ENCODE assay signal across 12 cellular contexts in the genomic region with DNA sequence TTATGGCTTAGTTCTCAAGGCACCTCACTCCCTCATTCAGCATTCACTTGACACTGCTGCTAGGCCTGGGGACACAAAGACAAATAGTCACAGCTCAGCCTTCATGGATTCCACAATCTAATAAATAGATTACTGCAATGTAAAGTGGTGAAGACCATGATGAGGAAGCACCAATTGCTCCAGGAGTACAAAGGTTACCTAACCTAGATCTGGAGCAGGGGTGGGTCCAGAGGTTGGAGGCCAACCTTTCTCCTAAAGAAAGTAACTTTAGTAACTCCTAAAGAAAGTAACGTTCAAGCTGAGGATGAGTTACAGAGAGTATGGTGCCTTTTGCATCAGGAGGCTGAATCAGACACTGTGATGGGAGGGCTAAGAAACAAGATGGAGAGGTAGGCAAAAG. TPM values are rescaled to one million over a fixed set of nuclear protein-coding genes. Genes with fewer than 3 reads are reported as not detected.
A peak's percentile ranks its signal among the peaks of the same experiment; 100 is the strongest.
DNase-seq lines count a peak whose midpoint lies in the region; ATAC-seq, FAIRE-seq and TF ChIP-seq lines count a peak whose summit lies in the region.
"Had no signal": no experiment of that assay in that cellular context is flagged by ENCODE, and none has a peak within 500 bp of the region (broad histone marks: within the 10 kb centered on the region; RNA-seq: fewer than 3 reads in every experiment).

No MANE protein-coding gene starts in this region.

- TF ChIP-seq CTCF in left ventricle myocardium inferior (IDR thresholded peaks at IDR 0.05; ENCODE audit: borderline replicate concordance) (no peak), esophagus muscularis mucosa (IDR thresholded peaks at IDR 0.05) (no peak), uterus (IDR thresholded peaks at IDR 0.05) (no peak)

- H3K27ac ChIP-seq in left ventricle myocardium inferior (replicated peaks) (peak overlapping the region; percentile 75), esophagus muscularis mucosa (replicated peaks in 1 of 4) (peak overlapping the region; percentile 47 to 72 (median 60)), neuronal stem cell (replicated peaks; ENCODE audit: low read length) (no peak overlapping the region), uterus (peak overlapping the region; percentile 27 to 62)

- FAIRE-seq in GM19239 (lab: Jason Lieb, UNC), result no peak

- intact Hi-C loops in left ventricle myocardium inferior (cut with micrococcal nuclease), result no loop called here
- intact Hi-C loops in Right ventricle myocardium superior (cut with DNase I), result no loop called here
- intact Hi-C loops in esophagus muscularis mucosa (cut with DNase I), result no loop called here
- intact Hi-C loops in uterus (cut with DNase I; ENCODE audit: low total_unique reads), result no loop called here

- no peak overlapping the region for H4K91ac ChIP-seq in neuronal stem cell (ENCODE audit: low read depth, low read length, poor library complexity)

- no peak overlapping the region for H2BK12ac ChIP-seq in neuronal stem cell (ENCODE audit: low read length)

- no peaks in the 10 kb centered on the region for H3K79me1 ChIP-seq in neuronal stem cell (ENCODE audit: low read depth, low read length)

- peaks cover 35% of the 10 kb centered on the region for H3K4me1 ChIP-seq in left ventricle myocardium inferior
- peaks cover 8 to 46% (median 32%) of the 10 kb centered on the region in 4 donors for H3K4me1 ChIP-seq in esophagus muscularis mucosa
- peaks cover 7 to 18% of the 10 kb centered on the region in 2 donors for H3K4me1 ChIP-seq in neuronal stem cell (ENCODE audit: control insufficient read depth in 2 of 2, insufficient read depth in 1 of 2, low read depth in 1 of 2, low read length in 2 of 2)
- H3K4me1 ChIP-seq in uterus, result peaks cover 0 to 6% of the 10 kb centered on the region in 2 donors

- no peak overlapping the region for H3K23ac ChIP-seq in neuronal stem cell (ENCODE audit: low read depth, low read length, poor library complexity)

- no peak for DNase-seq in left ventricle myocardium inferior
- DNase-seq in Right ventricle myocardium superior, result no peak
- DNase-seq in esophagus muscularis mucosa (ENCODE audit: extremely low spot score), result no peak
- DNase-seq in neuronal stem cell (ENCODE audit: low spot score), result no peak
- DNase-seq in uterus, result no peak
- no peak for DNase-seq in GM19239 (ENCODE audit: insufficient read length, low spot score)
- no peak for DNase-seq in stimulated activated CD4-positive, alpha-beta T cell treated with anti-CD3 and anti-CD28 coated beads, Interleukin-4, amount 100 ng/mL, for 4 hours
- DNase-seq in DMS79 (lab: John Stamatoyannopoulos, UW), result no peak
- DNase-seq: activated CD4-positive, alpha-beta T cell treated with anti-CD3 and anti-CD28 coated beads for 1 hour; stimulated activated CD4-positive, alpha-beta T cell treated with anti-CD3 and anti-CD28 coated beads, Interleukin-4, amount 100 ng/mL, for 24 hours had no signal

- H3K4me2 ChIP-seq in neuronal stem cell (ENCODE audit: insufficient read depth, low read length, poor library complexity, severe bottlenecking), result no peak overlapping the region

- H3K9me3 ChIP-seq in left ventricle myocardium inferior (replicated peaks), result no peaks in the 10 kb centered on the region
- no peaks in the 10 kb centered on the region for H3K9me3 ChIP-seq in esophagus muscularis mucosa
- no peaks in the 10 kb centered on the region for H3K9me3 ChIP-seq in neuronal stem cell (replicated peaks in 1 of 2; ENCODE audit: control insufficient read depth in 2 of 2, insufficient read depth in 1 of 2, low read depth in 1 of 2, low read length in 2 of 2)
- H3K9me3 ChIP-seq in uterus, result no peaks in the 10 kb centered on the region
- H3K9me3 ChIP-seq: Caco-2 had no signal

- H2AK5ac ChIP-seq in neuronal stem cell (ENCODE audit: low read depth, low read length), result no peak overlapping the region

- ATAC-seq in Right ventricle myocardium superior (ENCODE audit: poor library complexity), result no peak

- H2BK5ac ChIP-seq in neuronal stem cell (ENCODE audit: low read length), result no peak overlapping the region

- TF ChIP-seq EP300 in esophagus muscularis mucosa (IDR thresholded peaks at IDR 0.05), result no peak

- H3K36me3 ChIP-seq in left ventricle myocardium inferior, result peaks cover 10% of the 10 kb centered on the region
- peaks cover 7 to 14% (median 9%) of the 10 kb centered on the region in 4 donors for H3K36me3 ChIP-seq in esophagus muscularis mucosa
- peaks cover 3 to 9% of the 10 kb centered on the region in 2 donors for H3K36me3 ChIP-seq in neuronal stem cell (replicated peaks in 1 of 2; ENCODE audit: control insufficient read depth in 2 of 2, insufficient read depth in 2 of 2, low read length in 2 of 2)
- H3K36me3 ChIP-seq in uterus, result no peaks in the 10 kb centered on the region

- H4K8ac ChIP-seq in neuronal stem cell (ENCODE audit: low read depth, low read length), result no peak overlapping the region

- TF ChIP-seq POLR2A in esophagus muscularis mucosa (IDR thresholded peaks at IDR 0.05; ENCODE audit: low read depth) (no peak), uterus (IDR thresholded peaks at IDR 0.05) (no peak)

- no peak overlapping the region for H3K14ac ChIP-seq in neuronal stem cell (ENCODE audit: low read length)

- H3K27me3 ChIP-seq in left ventricle myocardium inferior (ENCODE audit: low read depth), result no peaks in the 10 kb centered on the region
- no peaks in the 10 kb centered on the region for H3K27me3 ChIP-seq in esophagus muscularis mucosa
- no peaks in the 10 kb centered on the region for H3K27me3 ChIP-seq in neuronal stem cell (ENCODE audit: control insufficient read depth in 3 of 3, insufficient read depth in 3 of 3, low read depth in 1 of 3, low read length in 3 of 3)
- H3K27me3 ChIP-seq in uterus, result no peaks in the 10 kb centered on the region

- no peak overlapping the region for H3K9ac ChIP-seq in neuronal stem cell (ENCODE audit: low read depth, low read length, poor library complexity)

- WGBS in esophagus muscularis mucosa, result 100% methylated on average over 1 of the region's 1 CpG
- WGBS in neuronal stem cell (ENCODE audit: extremely low coverage in 2 of 2, insufficient read length in 2 of 2, insufficient replicate concordance in 1 of 2), 2 donors, result no CpG with 5 or more reads among the region's 1 CpG

- H2AFZ ChIP-seq in neuronal stem cell (ENCODE audit: low read length), result peak overlapping the region; percentile 78

- no peak overlapping the region for H3K18ac ChIP-seq in neuronal stem cell (ENCODE audit: low read length)

- no peak overlapping the region for H3K4me3 ChIP-seq in left ventricle myocardium inferior
- no peak overlapping the region for H3K4me3 ChIP-seq in esophagus muscularis mucosa
- H3K4me3 ChIP-seq in neuronal stem cell (ENCODE audit: low read length in 2 of 2), result no peak overlapping the region
- no peak overlapping the region for H3K4me3 ChIP-seq in uterus

- no peak overlapping the region for H3K4ac ChIP-seq in neuronal stem cell (ENCODE audit: low read length)

- H2BK120ac ChIP-seq in neuronal stem cell (ENCODE audit: low read depth, low read length), result no peak overlapping the region

- no peak overlapping the region for H2BK15ac ChIP-seq in neuronal stem cell (ENCODE audit: low read length)

RNA-seq across cellular contexts. Expression of a gene that starts 4.1 kb away (rescaled TPM):
- 9.0 TPM for total RNA-seq in left ventricle myocardium inferior
- 11.4 TPM for total RNA-seq in Right ventricle myocardium superior
- 10 to 100 TPM; 26.6 to 47.6 (median 35.3) TPM for total RNA-seq in esophagus muscularis mucosa
- 11.0 TPM for polyA plus RNA-seq in neuronal stem cell (2013, experiment 1 of 2)
- polyA plus RNA-seq in neuronal stem cell (2013, experiment 2 of 2), result 10.0 TPM
- total RNA-seq in uterus, result 10 to 100 TPM in 3 of 4 donors, 1 to 10 TPM in 1; 9.5 to 42.4 (median 29.6) TPM

RNA-seq across cellular contexts. Expression of a gene that starts 11.5 kb away (rescaled TPM):
- total RNA-seq in left ventricle myocardium inferior (16.1 TPM), Right ventricle myocardium superior (13.9 TPM), esophagus muscularis mucosa (10 to 100 TPM; 43.9 to 51.2 (median 48.6) TPM), uterus (10 to 100 TPM; 34.4 to 58.5 (median 51.8) TPM)
- 29.5 TPM for polyA plus RNA-seq in neuronal stem cell (2013, experiment 1 of 2)
- polyA plus RNA-seq in neuronal stem cell (2013, experiment 2 of 2), result 27.5 TPM

RNA-seq across cellular contexts. Expression of a gene that starts 11.7 kb away (rescaled TPM):
- total RNA-seq in left ventricle myocardium inferior (17.9 TPM), Right ventricle myocardium superior (14.1 TPM), esophagus muscularis mucosa (10 to 100 TPM; 41.1 to 45.1 (median 42.7) TPM), uterus (10 to 100 TPM in 3 of 4 donors, 1 to 10 TPM in 1; 7.9 to 40.7 (median 28.4) TPM)
- 33.0 TPM for polyA plus RNA-seq in neuronal stem cell (2013, experiment 1 of 2)
- 33.9 TPM for polyA plus RNA-seq in neuronal stem cell (2013, experiment 2 of 2)

RNA-seq across cellular contexts. Expression of a gene that starts 27.5 kb away (rescaled TPM):
- 4.4 TPM for total RNA-seq in left ventricle myocardium inferior
- 4.2 TPM for total RNA-seq in Right ventricle myocardium superior
- total RNA-seq in esophagus muscularis mucosa, result 10 to 100 TPM in 1 of 4 donors, 1 to 10 TPM in 3; 6.1 to 14.5 (median 7.0) TPM
- polyA plus RNA-seq in neuronal stem cell (2013, experiment 1 of 2), result 4.4 TPM
- polyA plus RNA-seq in neuronal stem cell (2013, experiment 2 of 2), result 5.0 TPM
- total RNA-seq in uterus, result 10 to 100 TPM in 3 of 4 donors, 1 to 10 TPM in 1; 9.4 to 32.5 (median 22.5) TPM

RNA-seq across cellular contexts. Expression of a gene that starts 28.8 kb away (rescaled TPM):
- total RNA-seq in left ventricle myocardium inferior, result 0.44 TPM
- total RNA-seq in Right ventricle myocardium superior, result 0.35 TPM
- 1 to 10 TPM in 1 of 4 donors, under 1 TPM in 3; 0.50 to 1.2 (median 0.69) TPM for total RNA-seq in esophagus muscularis mucosa
- polyA plus RNA-seq in neuronal stem cell (2013, experiment 1 of 2), result 0.84 TPM
- polyA plus RNA-seq in neuronal stem cell (2013, experiment 2 of 2), result 0.71 TPM
- total RNA-seq in uterus, result 10 to 100 TPM in 1 of 4 donors, 1 to 10 TPM in 1, under 1 TPM in 1, not detected in 1; 0.29 to 28.6 (median 1.1) TPM
- total RNA-seq: NCI-H460 had no signal
